In the genomic region with DNA sequence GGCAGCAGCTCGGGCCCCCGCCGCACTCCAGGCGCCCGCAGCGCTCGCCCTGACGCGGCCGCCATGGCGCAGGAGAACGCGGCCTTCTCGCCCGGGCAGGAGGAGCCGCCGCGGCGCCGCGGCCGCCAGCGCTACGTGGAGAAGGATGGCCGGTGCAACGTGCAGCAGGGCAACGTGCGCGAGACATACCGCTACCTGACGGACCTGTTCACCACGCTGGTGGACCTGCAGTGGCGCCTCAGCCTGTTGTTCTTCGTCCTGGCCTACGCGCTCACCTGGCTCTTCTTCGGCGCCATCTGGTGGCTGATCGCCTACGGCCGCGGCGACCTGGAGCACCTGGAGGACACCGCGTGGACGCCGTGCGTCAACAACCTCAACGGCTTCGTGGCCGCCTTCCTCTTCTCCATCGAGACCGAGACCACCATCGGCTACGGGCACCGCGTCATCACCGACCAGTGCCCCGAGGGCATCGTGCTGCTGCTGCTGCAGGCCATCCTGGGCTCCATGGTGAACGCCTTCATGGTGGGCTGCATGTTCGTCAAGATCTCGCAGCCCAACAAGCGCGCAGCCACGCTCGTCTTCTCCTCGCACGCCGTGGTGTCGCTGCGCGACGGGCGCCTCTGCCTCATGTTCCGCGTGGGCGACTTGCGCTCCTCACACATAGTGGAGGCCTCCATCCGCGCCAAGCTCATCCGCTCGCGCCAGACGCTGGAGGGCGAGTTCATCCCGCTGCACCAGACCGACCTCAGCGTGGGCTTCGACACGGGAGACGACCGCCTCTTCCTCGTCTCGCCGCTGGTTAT, we compare ENCODE assay signal across 8 cellular contexts. TPM values are rescaled to one million over a fixed set of nuclear protein-coding genes. Genes with fewer than 3 reads are reported as not detected.
A peak's percentile ranks its signal among the peaks of the same experiment; 100 is the strongest.
DNase-seq lines count a peak whose midpoint lies in the region; ATAC-seq and TF ChIP-seq lines count a peak whose summit lies in the region.

No MANE protein-coding gene starts in this region.

- H3K4me3 ChIP-seq in AG09309 (ENCODE audit: control insufficient read depth, low read depth, low read length) (no peak overlapping the region), esophagus (ENCODE audit: low read depth in 1 of 2, low read length in 2 of 2) (peak overlapping the region; percentile 31 to 36)

- peaks cover 0 to 2% of the 10 kb centered on the region in 2 donors for H3K27me3 ChIP-seq in esophagus (ENCODE audit: control insufficient read depth in 1 of 2, insufficient read depth in 2 of 2, low read length in 2 of 2)

- no peaks in the 10 kb centered on the region for H3K9me3 ChIP-seq in esophagus (ENCODE audit: control insufficient read depth in 2 of 2, insufficient read depth in 1 of 2, low read depth in 1 of 2, low read length in 1 of 2)

- no peak overlapping the region for H3K27ac Mint-ChIP-seq in activated T-cell treated with anti-CD3 and anti-CD28 coated beads, Interleukin-2, amount 50 U/mL, for 24 hours
- H3K27ac Mint-ChIP-seq in natural killer cell treated with Interleukin-12 subunit alpha and Interleukin-12 subunit beta and Interleukin-15 and Interleukin-18, amount 100 ng/mL, for 72 hours, result no peak overlapping the region
- H3K27ac Mint-ChIP-seq in stimulated activated naive CD8-positive, alpha-beta T cell treated with anti-CD3 and anti-CD28 coated beads, Interleukin-15, Interleukin-2, amounts not matched to agents 100 ng/mL and 50 ng/mL, for 24 hours, result no peak overlapping the region

- no peaks in the 10 kb centered on the region for H3K36me3 ChIP-seq in esophagus (ENCODE audit: control insufficient read depth in 2 of 2, insufficient read depth in 2 of 2, low read length in 1 of 2)

- 24 to 28% methylated on average over 91 to 96 of the region's 96 CpGs for WGBS in esophagus, 2 donors

- DNase-seq in AG09309 (ENCODE audit: low read depth), result no peak
- peak; percentile 77 for DNase-seq in NCI-H2171 (lab: John Stamatoyannopoulos, UW)
- DNase-seq in activated T-cell treated with anti-CD3 and anti-CD28 coated beads, Interleukin-2, amount 50 U/mL, for 24 hours, result peak; percentile 84
- no peak for DNase-seq in natural killer cell treated with Interleukin-12 subunit alpha and Interleukin-12 subunit beta and Interleukin-15 and Interleukin-18, amount 100 ng/mL, for 72 hours (ENCODE audit: low spot score)
- no peak for DNase-seq in GOT3 (lab: John Stamatoyannopoulos, UW)

- H3K4me1 Mint-ChIP-seq in activated T-cell treated with anti-CD3 and anti-CD28 coated beads, Interleukin-2, amount 50 U/mL, for 24 hours (ENCODE audit: low read depth), result peaks cover 26% of the 10 kb centered on the region
- peaks cover 5 to 10% of the 10 kb centered on the region in 2 donors for H3K4me1 Mint-ChIP-seq in natural killer cell treated with Interleukin-12 subunit alpha and Interleukin-12 subunit beta and Interleukin-15 and Interleukin-18, amount 100 ng/mL, for 72 hours (ENCODE audit: low read depth in 2 of 2)
- peaks cover 23% of the 10 kb centered on the region for H3K4me1 Mint-ChIP-seq in stimulated activated naive CD8-positive, alpha-beta T cell treated with anti-CD3 and anti-CD28 coated beads, Interleukin-15, Interleukin-2, amounts not matched to agents 100 ng/mL and 50 ng/mL, for 24 hours (ENCODE audit: low read depth)

- TF ChIP-seq CTCF in AG09309 (IDR thresholded peaks at IDR 0.05; ENCODE audit: control insufficient read depth, insufficient read depth, low read depth, low read length, missing control alignments), result peak; percentile 57

- H3K36me3 Mint-ChIP-seq in activated T-cell treated with anti-CD3 and anti-CD28 coated beads, Interleukin-2, amount 50 U/mL, for 24 hours (ENCODE audit: low read depth), result peaks cover 40% of the 10 kb centered on the region
- H3K36me3 Mint-ChIP-seq in natural killer cell treated with Interleukin-12 subunit alpha and Interleukin-12 subunit beta and Interleukin-15 and Interleukin-18, amount 100 ng/mL, for 72 hours, result no peaks in the 10 kb centered on the region
- peaks cover 14% of the 10 kb centered on the region for H3K36me3 Mint-ChIP-seq in stimulated activated naive CD8-positive, alpha-beta T cell treated with anti-CD3 and anti-CD28 coated beads, Interleukin-15, Interleukin-2, amounts not matched to agents 100 ng/mL and 50 ng/mL, for 24 hours (ENCODE audit: low read depth)

- H3K4me3 Mint-ChIP-seq in activated T-cell treated with anti-CD3 and anti-CD28 coated beads, Interleukin-2, amount 50 U/mL, for 24 hours, result peak overlapping the region; percentile 49
- peak overlapping the region; percentile 66 for H3K4me3 Mint-ChIP-seq in natural killer cell treated with Interleukin-12 subunit alpha and Interleukin-12 subunit beta and Interleukin-15 and Interleukin-18, amount 100 ng/mL, for 72 hours
- H3K4me3 Mint-ChIP-seq in stimulated activated naive CD8-positive, alpha-beta T cell treated with anti-CD3 and anti-CD28 coated beads, Interleukin-15, Interleukin-2, amounts not matched to agents 100 ng/mL and 50 ng/mL, for 24 hours, result peak overlapping the region; percentile 49

- H3K27ac ChIP-seq in esophagus (ENCODE audit: low read depth in 2 of 2, low read length in 1 of 2), result no peak overlapping the region

- peaks cover 0 to 6% of the 10 kb centered on the region in 2 donors for H3K4me1 ChIP-seq in esophagus (ENCODE audit: control insufficient read depth in 2 of 2, insufficient read depth in 2 of 2, low read length in 1 of 2)

- ATAC-seq in GM21360 (IDR thresholded peaks at IDR 0.05; ENCODE audit: unreplicated experiment), result peak; percentile 62
- peak; percentile 49 to 70 for ATAC-seq in natural killer cell treated with Interleukin-12 subunit alpha and Interleukin-12 subunit beta and Interleukin-15 and Interleukin-18, amount 100 ng/mL, for 72 hours

- H3K9me3 Mint-ChIP-seq in activated T-cell treated with anti-CD3 and anti-CD28 coated beads, Interleukin-2, amount 50 U/mL, for 24 hours, result no peaks in the 10 kb centered on the region
- no peaks in the 10 kb centered on the region for H3K9me3 Mint-ChIP-seq in natural killer cell treated with Interleukin-12 subunit alpha and Interleukin-12 subunit beta and Interleukin-15 and Interleukin-18, amount 100 ng/mL, for 72 hours
- no peaks in the 10 kb centered on the region for H3K9me3 Mint-ChIP-seq in stimulated activated naive CD8-positive, alpha-beta T cell treated with anti-CD3 and anti-CD28 coated beads, Interleukin-15, Interleukin-2, amounts not matched to agents 100 ng/mL and 50 ng/mL, for 24 hours

- H3K27me3 Mint-ChIP-seq in activated T-cell treated with anti-CD3 and anti-CD28 coated beads, Interleukin-2, amount 50 U/mL, for 24 hours, result peaks cover 41% of the 10 kb centered on the region
- H3K27me3 Mint-ChIP-seq in natural killer cell treated with Interleukin-12 subunit alpha and Interleukin-12 subunit beta and Interleukin-15 and Interleukin-18, amount 100 ng/mL, for 72 hours, result peaks cover 33 to 39% of the 10 kb centered on the region in 2 donors
- H3K27me3 Mint-ChIP-seq in stimulated activated naive CD8-positive, alpha-beta T cell treated with anti-CD3 and anti-CD28 coated beads, Interleukin-15, Interleukin-2, amounts not matched to agents 100 ng/mL and 50 ng/mL, for 24 hours, result peaks cover 37% of the 10 kb centered on the region

RNA-seq across cellular contexts. Expression of gene KCNJ9, which starts 2.8 kb away (rescaled TPM):
- polyA plus RNA-seq in esophagus, result not detected
- total RNA-seq in natural killer cell treated with Interleukin-12 subunit alpha and Interleukin-12 subunit beta and Interleukin-15 and Interleukin-18, amount 100 ng/mL, for 72 hours, result not detected

RNA-seq across cellular contexts. Expression of gene KCNJ10, which starts 14.2 kb away (rescaled TPM):
- polyA plus RNA-seq in esophagus, result not detected
- total RNA-seq in natural killer cell treated with Interleukin-12 subunit alpha and Interleukin-12 subunit beta and Interleukin-15 and Interleukin-18, amount 100 ng/mL, for 72 hours, result under 1 TPM in 1 of 2 donors, not detected in 1; 0.50 TPM

RNA-seq across cellular contexts. Expression of gene IGSF8, which starts 14.2 kb away (rescaled TPM):
- 10 to 100 TPM; 12.6 to 16.1 TPM for polyA plus RNA-seq in esophagus
- total RNA-seq in natural killer cell treated with Interleukin-12 subunit alpha and Interleukin-12 subunit beta and Interleukin-15 and Interleukin-18, amount 100 ng/mL, for 72 hours, result 10 to 100 TPM; 20.6 to 25.8 TPM

RNA-seq across cellular contexts. Expression of gene ATP1A2, which starts 31.4 kb away (rescaled TPM):
- polyA plus RNA-seq in esophagus, result 1 to 10 TPM; 3.4 to 4.3 TPM
- not detected for total RNA-seq in natural killer cell treated with Interleukin-12 subunit alpha and Interleukin-12 subunit beta and Interleukin-15 and Interleukin-18, amount 100 ng/mL, for 72 hours

RNA-seq across cellular contexts. Expression of gene PIGM, which starts 52.4 kb away (rescaled TPM):
- 1 to 10 TPM; 2.1 TPM for polyA plus RNA-seq in esophagus
- total RNA-seq in natural killer cell treated with Interleukin-12 subunit alpha and Interleukin-12 subunit beta and Interleukin-15 and Interleukin-18, amount 100 ng/mL, for 72 hours, result 1 to 10 TPM; 4.9 to 5.6 TPM

Comparison
In these comparisons a context has a peak if more than half of its experiments do, and no peak if none do; other contexts are left out.
1. DNase-seq: peak in NCI-H2171 (single experiment) and activated T-cell treated with anti-CD3 and anti-CD28 coated beads, Interleukin-2, amount 50 U/mL, for 24 hours (single experiment); none in AG09309 (single experiment), natural killer cell treated with Interleukin-12 subunit alpha and Interleukin-12 subunit beta and Interleukin-15 and Interleukin-18, amount 100 ng/mL, for 72 hours (single experiment) and GOT3 (single experiment).
2. Peak in every context shown above with its lines, with median percentiles within 50 percentile points of each other: H3K4me3 Mint-ChIP-seq.